In the genomic region with DNA sequence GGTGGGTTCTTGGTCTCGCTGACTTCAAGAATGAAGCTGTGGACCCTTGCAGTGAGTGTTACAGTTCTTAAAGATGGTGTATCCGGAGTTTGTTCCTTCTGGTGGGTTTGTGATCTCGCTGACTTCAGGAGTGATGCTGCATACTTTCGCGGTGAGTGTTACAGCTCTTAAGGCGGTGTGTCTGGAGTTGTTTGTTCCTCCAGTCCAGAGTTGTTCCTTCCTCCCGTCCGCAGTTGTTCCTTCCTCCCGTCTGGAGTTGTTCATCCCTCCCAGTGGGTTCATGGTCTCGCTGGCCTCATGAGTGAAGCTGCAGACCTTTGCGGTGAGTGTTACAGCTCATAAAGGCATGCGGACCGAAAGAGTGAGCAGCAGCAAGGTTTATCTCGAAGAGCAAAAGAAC, we compare ENCODE assay signal across 28 cellular contexts.
"Had no signal": no experiment of that assay in that cellular context is flagged by ENCODE, and none has a peak within 500 bp of the region (broad histone marks: within the 10 kb centered on the region; RNA-seq: fewer than 3 reads in every experiment).

No MANE protein-coding gene starts in this region.

- H3K9me3 ChIP-seq: colonic mucosa, gastrocnemius medialis, pancreas, prostate gland, right lobe of liver, testis, upper lobe of right lung, vagina had no signal

- H3K36me3 Mint-ChIP-seq: immature natural killer cell; naive B cell; stimulated activated memory B cell treated with anti-CD40 and anti-IgM and Interleukin-4, amounts not matched to agents 10 μg/mL and 1 μg/mL and 100 μg/mL, for 72 hours had no signal

- H3K27ac ChIP-seq: colonic mucosa, gastrocnemius medialis, pancreas, prostate gland, right lobe of liver, spleen, testis, tibial nerve, upper lobe of right lung, vagina had no signal

- H3K27me3 Mint-ChIP-seq: naive B cell; stimulated activated memory B cell treated with anti-CD40 and anti-IgM and Interleukin-4, amounts not matched to agents 10 μg/mL and 1 μg/mL and 100 μg/mL, for 72 hours; stimulated activated naive CD8-positive, alpha-beta T cell treated with anti-CD3 and anti-CD28 coated beads, Interleukin-15, amount 100 ng/mL, for 72 hours had no signal

- DNase-seq: colonic mucosa; effector CD4-positive, alpha-beta T cell; endodermal cell; gastrocnemius medialis; glutamatergic neuron; immature natural killer cell; left colon; left ventricle myocardium superior; mesendoderm; naive B cell; occipital lobe; pancreas; retina; right lobe of liver; spleen; stimulated activated CD4-positive, alpha-beta T cell treated with anti-CD3 and anti-CD28 coated beads, Interleukin-15, amount 100 ng/mL, for 24 hours; stimulated activated CD4-positive, alpha-beta T cell treated with anti-CD3 and anti-CD28 coated beads, Interleukin-1b, Interleukin-23, amount 100 ng/mL, for 48 hours; stimulated activated CD4-positive, alpha-beta T cell treated with anti-CD3 and anti-CD28 coated beads, Interleukin-4, amount 100 ng/mL, for 24 hours; stimulated activated naive CD8-positive, alpha-beta T cell treated with anti-CD3 and anti-CD28 coated beads, Interleukin-15, amount 100 ng/mL, for 72 hours; upper lobe of right lung had no signal

- H3K4me3 Mint-ChIP-seq: endodermal cell; immature natural killer cell; naive B cell; nephron; stimulated activated memory B cell treated with anti-CD40 and anti-IgM and Interleukin-4, amounts not matched to agents 10 μg/mL and 1 μg/mL and 100 μg/mL, for 72 hours; stimulated activated naive CD8-positive, alpha-beta T cell treated with anti-CD3 and anti-CD28 coated beads, Interleukin-15, amount 100 ng/mL, for 72 hours had no signal

- H3K27me3 ChIP-seq: colonic mucosa, gastrocnemius medialis, pancreas, right lobe of liver, spleen, testis, tibial nerve, upper lobe of right lung, vagina had no signal

- H3K4me3 ChIP-seq: colonic mucosa, gastrocnemius medialis, lung, pancreas, prostate gland, right lobe of liver, spleen, tibial nerve, upper lobe of right lung, vagina had no signal

- H3K9me3 Mint-ChIP-seq: stimulated activated memory B cell treated with anti-CD40 and anti-IgM and Interleukin-4, amounts not matched to agents 10 μg/mL and 1 μg/mL and 100 μg/mL, for 72 hours had no signal

- H3K36me3 ChIP-seq: colonic mucosa, gastrocnemius medialis, pancreas, prostate gland, right lobe of liver, spleen, tibial nerve, upper lobe of right lung, vagina had no signal

- H3K4me1 ChIP-seq: colonic mucosa, gastrocnemius medialis, pancreas, prostate gland, right lobe of liver, spleen, testis, tibial nerve, upper lobe of right lung, vagina had no signal

- ATAC-seq: esophagus mucosa; gastrocnemius medialis; left colon; left ventricle myocardium superior; pancreas; right lobe of liver; stimulated activated memory B cell treated with anti-CD40 and anti-IgM and Interleukin-4, amounts not matched to agents 10 μg/mL and 1 μg/mL and 100 μg/mL, for 72 hours; stimulated activated naive CD8-positive, alpha-beta T cell treated with anti-CD3 and anti-CD28 coated beads, Interleukin-15, amount 100 ng/mL, for 72 hours; upper lobe of right lung had no signal

- H3K4me1 Mint-ChIP-seq: endodermal cell; immature natural killer cell; naive B cell; nephron; stimulated activated memory B cell treated with anti-CD40 and anti-IgM and Interleukin-4, amounts not matched to agents 10 μg/mL and 1 μg/mL and 100 μg/mL, for 72 hours; stimulated activated naive CD8-positive, alpha-beta T cell treated with anti-CD3 and anti-CD28 coated beads, Interleukin-15, amount 100 ng/mL, for 72 hours had no signal

- H3K27ac Mint-ChIP-seq: endodermal cell; immature natural killer cell; naive B cell; stimulated activated memory B cell treated with anti-CD40 and anti-IgM and Interleukin-4, amounts not matched to agents 10 μg/mL and 1 μg/mL and 100 μg/mL, for 72 hours; stimulated activated naive CD8-positive, alpha-beta T cell treated with anti-CD3 and anti-CD28 coated beads, Interleukin-15, amount 100 ng/mL, for 72 hours had no signal

- FAIRE-seq: pancreas had no signal
